In the genomic region with DNA sequence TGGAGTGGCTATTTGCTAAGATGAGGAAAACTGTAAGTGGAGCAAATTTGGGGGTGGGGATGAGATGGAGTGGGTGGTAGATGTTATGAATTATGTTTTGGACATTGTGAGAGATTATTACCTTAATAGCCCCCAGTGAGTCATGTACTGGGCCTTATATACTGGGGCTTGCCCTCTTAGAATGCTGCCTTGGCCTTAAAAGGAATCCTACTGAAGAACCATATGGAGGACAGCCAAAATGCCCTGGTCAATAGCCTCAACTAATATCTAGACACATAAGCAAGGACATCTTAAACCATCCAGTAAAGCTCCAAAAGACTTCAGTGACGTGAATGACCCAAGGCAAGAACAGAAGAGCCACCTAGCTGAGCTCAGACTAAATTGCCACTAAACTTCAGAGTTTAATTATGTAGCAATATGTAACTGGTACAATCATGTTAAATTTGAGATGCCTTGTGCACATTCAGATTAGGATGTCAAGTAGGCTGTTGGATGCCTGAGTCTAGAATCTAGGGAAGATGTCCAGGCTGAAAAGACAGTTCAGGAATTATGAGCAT, we compare ENCODE assay signal across 2 cellular contexts.
A peak's percentile ranks its signal among the peaks of the same experiment; 100 is the strongest.
TF ChIP-seq lines count a peak whose summit lies in the region.

No MANE protein-coding gene starts in this region.

TF ChIP-seq in GM23338, 12 proteins besides CTCF, POLR2A, EP300 and RAD21:
- TF ChIP-seq CREB1 (CRISPR knock-in tag; IDR thresholded peaks at IDR 0.05; ENCODE audit: low read depth), result no peak
- TF ChIP-seq, protein P1, sequence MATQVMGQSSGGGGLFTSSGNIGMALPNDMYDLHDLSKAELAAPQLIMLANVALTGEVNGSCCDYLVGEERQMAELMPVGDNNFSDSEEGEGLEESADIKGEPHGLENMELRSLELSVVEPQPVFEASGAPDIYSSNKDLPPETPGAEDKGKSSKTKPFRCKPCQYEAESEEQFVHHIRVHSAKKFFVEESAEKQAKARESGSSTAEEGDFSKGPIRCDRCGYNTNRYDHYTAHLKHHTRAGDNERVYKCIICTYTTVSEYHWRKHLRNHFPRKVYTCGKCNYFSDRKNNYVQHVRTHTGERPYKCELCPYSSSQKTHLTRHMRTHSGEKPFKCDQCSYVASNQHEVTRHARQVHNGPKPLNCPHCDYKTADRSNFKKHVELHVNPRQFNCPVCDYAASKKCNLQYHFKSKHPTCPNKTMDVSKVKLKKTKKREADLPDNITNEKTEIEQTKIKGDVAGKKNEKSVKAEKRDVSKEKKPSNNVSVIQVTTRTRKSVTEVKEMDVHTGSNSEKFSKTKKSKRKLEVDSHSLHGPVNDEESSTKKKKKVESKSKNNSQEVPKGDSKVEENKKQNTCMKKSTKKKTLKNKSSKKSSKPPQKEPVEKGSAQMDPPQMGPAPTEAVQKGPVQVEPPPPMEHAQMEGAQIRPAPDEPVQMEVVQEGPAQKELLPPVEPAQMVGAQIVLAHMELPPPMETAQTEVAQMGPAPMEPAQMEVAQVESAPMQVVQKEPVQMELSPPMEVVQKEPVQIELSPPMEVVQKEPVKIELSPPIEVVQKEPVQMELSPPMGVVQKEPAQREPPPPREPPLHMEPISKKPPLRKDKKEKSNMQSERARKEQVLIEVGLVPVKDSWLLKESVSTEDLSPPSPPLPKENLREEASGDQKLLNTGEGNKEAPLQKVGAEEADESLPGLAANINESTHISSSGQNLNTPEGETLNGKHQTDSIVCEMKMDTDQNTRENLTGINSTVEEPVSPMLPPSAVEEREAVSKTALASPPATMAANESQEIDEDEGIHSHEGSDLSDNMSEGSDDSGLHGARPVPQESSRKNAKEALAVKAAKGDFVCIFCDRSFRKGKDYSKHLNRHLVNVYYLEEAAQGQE (IDR thresholded peaks at IDR 0.05; ENCODE audit: unreplicated experiment), result no peak
- TF ChIP-seq ZNF331 (CRISPR knock-in tag; IDR thresholded peaks at IDR 0.05; ENCODE audit: low read depth), result peak; percentile 68
- no peak for TF ChIP-seq ZNF114 (CRISPR knock-in tag; IDR thresholded peaks at IDR 0.05)
- TF ChIP-seq STAT1 (IDR thresholded peaks at IDR 0.05; ENCODE audit: unreplicated experiment), result no peak
- no peak for TF ChIP-seq ETS1 (IDR thresholded peaks at IDR 0.05)

TF ChIP-seq in K562, 482 proteins besides CTCF, POLR2A, EP300 and RAD21:
- TF ChIP-seq ZNF507 (tag; conservative IDR thresholded peaks at IDR 0.05), result no peak
- TF ChIP-seq KAT2B (IDR thresholded peaks at IDR 0.05; ENCODE audit: low read depth, low read length), result no peak
- TF ChIP-seq MBD2 (IDR thresholded peaks at IDR 0.05; ENCODE audit: borderline replicate concordance, low read depth), result no peak
- no peak for TF ChIP-seq PREB (CRISPR knock-in tag; IDR thresholded peaks at IDR 0.05)
- no peak for TF ChIP-seq ZNF121 (CRISPR knock-in tag; conservative IDR thresholded peaks at IDR 0.05)
- TF ChIP-seq HMGN3 (IDR thresholded peaks at IDR 0.05; ENCODE audit: borderline replicate concordance, extremely low read depth, insufficient read length, low read depth, low read length), result no peak
- no peak for TF ChIP-seq SMARCE1 (IDR thresholded peaks at IDR 0.05)
- no peak for TF ChIP-seq ZNF316 (IDR thresholded peaks at IDR 0.05)
- TF ChIP-seq HDAC6 (IDR thresholded peaks at IDR 0.05; ENCODE audit: low read depth, low read length), result no peak
- TF ChIP-seq TBP (optimal IDR thresholded peaks at IDR 0.05; ENCODE audit: low read depth, low read length), result no peak
- TF ChIP-seq KDM5B (IDR thresholded peaks at IDR 0.05; ENCODE audit: insufficient replicate concordance, low read depth, low read length), result no peak
- TF ChIP-seq KHSRP (IDR thresholded peaks at IDR 0.05), result no peak
- TF ChIP-seq ZNF354B (CRISPR knock-in tag; IDR thresholded peaks at IDR 0.05), result no peak
- 0 out of 2 replicates have a peak, but pooled peaks have one; percentile 48 for TF ChIP-seq ZNF311 (CRISPR knock-in tag; IDR thresholded peaks at IDR 0.05)
- 0 out of 2 replicates have a peak, but pooled peaks have one; percentile 33 for TF ChIP-seq DMBX1 (CRISPR knock-in tag; IDR thresholded peaks at IDR 0.05; ENCODE audit: borderline replicate concordance)
- TF ChIP-seq, protein P2, sequence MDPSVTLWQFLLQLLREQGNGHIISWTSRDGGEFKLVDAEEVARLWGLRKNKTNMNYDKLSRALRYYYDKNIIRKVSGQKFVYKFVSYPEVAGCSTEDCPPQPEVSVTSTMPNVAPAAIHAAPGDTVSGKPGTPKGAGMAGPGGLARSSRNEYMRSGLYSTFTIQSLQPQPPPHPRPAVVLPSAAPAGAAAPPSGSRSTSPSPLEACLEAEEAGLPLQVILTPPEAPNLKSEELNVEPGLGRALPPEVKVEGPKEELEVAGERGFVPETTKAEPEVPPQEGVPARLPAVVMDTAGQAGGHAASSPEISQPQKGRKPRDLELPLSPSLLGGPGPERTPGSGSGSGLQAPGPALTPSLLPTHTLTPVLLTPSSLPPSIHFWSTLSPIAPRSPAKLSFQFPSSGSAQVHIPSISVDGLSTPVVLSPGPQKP (CRISPR knock-in tag; IDR thresholded peaks at IDR 0.05), result no peak
- TF ChIP-seq ZNF699 (CRISPR knock-in tag; IDR thresholded peaks at IDR 0.05; ENCODE audit: insufficient replicate concordance), result no peak
- TF ChIP-seq SIX5 (IDR thresholded peaks at IDR 0.05; ENCODE audit: borderline replicate concordance in 1 of 2, insufficient read depth in 1 of 2, low read depth in 1 of 2, low read length in 2 of 2), result no peak
- TF ChIP-seq RBM25 (IDR thresholded peaks at IDR 0.05; ENCODE audit: low read depth, low read length, severe bottlenecking), result peak; percentile 97
- no peak for TF ChIP-seq HDAC2 (IDR thresholded peaks at IDR 0.05)
- peak; percentile 10; the same call in 1 of the 2 replicates for TF ChIP-seq CEBPB (tag; IDR thresholded peaks at IDR 0.05)
- no peak for TF ChIP-seq ILK (tag; IDR thresholded peaks at IDR 0.05; ENCODE audit: borderline replicate concordance, low read depth)
- TF ChIP-seq, protein P3, sequence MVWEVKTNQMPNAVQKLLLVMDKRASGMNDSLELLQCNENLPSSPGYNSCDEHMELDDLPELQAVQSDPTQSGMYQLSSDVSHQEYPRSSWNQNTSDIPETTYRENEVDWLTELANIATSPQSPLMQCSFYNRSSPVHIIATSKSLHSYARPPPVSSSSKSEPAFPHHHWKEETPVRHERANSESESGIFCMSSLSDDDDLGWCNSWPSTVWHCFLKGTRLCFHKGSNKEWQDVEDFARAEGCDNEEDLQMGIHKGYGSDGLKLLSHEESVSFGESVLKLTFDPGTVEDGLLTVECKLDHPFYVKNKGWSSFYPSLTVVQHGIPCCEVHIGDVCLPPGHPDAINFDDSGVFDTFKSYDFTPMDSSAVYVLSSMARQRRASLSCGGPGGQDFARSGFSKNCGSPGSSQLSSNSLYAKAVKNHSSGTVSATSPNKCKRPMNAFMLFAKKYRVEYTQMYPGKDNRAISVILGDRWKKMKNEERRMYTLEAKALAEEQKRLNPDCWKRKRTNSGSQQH (CRISPR knock-in tag; IDR thresholded peaks at IDR 0.05), result no peak
- no peak for TF ChIP-seq TAF7 (tag; IDR thresholded peaks at IDR 0.05)
- no peak for TF ChIP-seq STAT5B (CRISPR knock-in tag; IDR thresholded peaks at IDR 0.05)
- no peak for TF ChIP-seq ELF2 (CRISPR knock-in tag; IDR thresholded peaks at IDR 0.05)
- TF ChIP-seq ZNF592 (IDR thresholded peaks at IDR 0.05), result no peak
- TF ChIP-seq RBM17 (IDR thresholded peaks at IDR 0.05; ENCODE audit: borderline replicate concordance, low read depth, low read length), result no peak
- TF ChIP-seq KLF6 (CRISPR knock-in tag; IDR thresholded peaks at IDR 0.05; ENCODE audit: borderline replicate concordance), result no peak
- TF ChIP-seq FOXA1 (IDR thresholded peaks at IDR 0.05; ENCODE audit: borderline replicate concordance), result no peak
- TF ChIP-seq NELFE (IDR thresholded peaks at IDR 0.05; ENCODE audit: insufficient read depth, insufficient read length), result no peak
- TF ChIP-seq HMG20A (CRISPR knock-in tag; conservative IDR thresholded peaks at IDR 0.05), result no peak
- no peak for TF ChIP-seq MCM2 (IDR thresholded peaks at IDR 0.05; ENCODE audit: low read depth)
- TF ChIP-seq BMI1 (IDR thresholded peaks at IDR 0.05; ENCODE audit: low read length), result no peak
- no peak for TF ChIP-seq KLF13 (tag; IDR thresholded peaks at IDR 0.05; ENCODE audit: borderline replicate concordance, low read depth)
- TF ChIP-seq, protein P4, sequence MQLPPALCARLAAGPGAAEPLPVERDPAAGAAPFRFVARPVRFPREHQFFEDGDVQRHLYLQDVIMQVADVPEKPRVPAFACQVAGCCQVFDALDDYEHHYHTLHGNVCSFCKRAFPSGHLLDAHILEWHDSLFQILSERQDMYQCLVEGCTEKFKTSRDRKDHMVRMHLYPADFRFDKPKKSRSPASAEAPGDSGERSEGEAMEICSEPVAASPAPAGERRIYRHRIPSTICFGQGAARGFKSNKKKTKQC (CRISPR knock-in tag; IDR thresholded peaks at IDR 0.05), result no peak
- 0 out of 2 replicates have a peak, but pooled peaks have one; percentile 2 for TF ChIP-seq ZNF584 (CRISPR knock-in tag; IDR thresholded peaks at IDR 0.05; ENCODE audit: low read depth)
- TF ChIP-seq TEAD2 (tag; IDR thresholded peaks at IDR 0.05), result no peak
- TF ChIP-seq, protein P5, sequence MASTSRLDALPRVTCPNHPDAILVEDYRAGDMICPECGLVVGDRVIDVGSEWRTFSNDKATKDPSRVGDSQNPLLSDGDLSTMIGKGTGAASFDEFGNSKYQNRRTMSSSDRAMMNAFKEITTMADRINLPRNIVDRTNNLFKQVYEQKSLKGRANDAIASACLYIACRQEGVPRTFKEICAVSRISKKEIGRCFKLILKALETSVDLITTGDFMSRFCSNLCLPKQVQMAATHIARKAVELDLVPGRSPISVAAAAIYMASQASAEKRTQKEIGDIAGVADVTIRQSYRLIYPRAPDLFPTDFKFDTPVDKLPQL (IDR thresholded peaks at IDR 0.05; ENCODE audit: extremely low read depth, insufficient read length), result no peak
- no peak for TF ChIP-seq ZFP36 (IDR thresholded peaks at IDR 0.05; ENCODE audit: low read depth, low read length, partially characterized antibody)
- TF ChIP-seq ETV5 (CRISPR knock-in tag; IDR thresholded peaks at IDR 0.05; ENCODE audit: low read depth), result no peak
- no peak for TF ChIP-seq FOXP1 (CRISPR knock-in tag; IDR thresholded peaks at IDR 0.05)
